15 cellular contexts compared by ENCODE assay signal in the genomic region with DNA sequence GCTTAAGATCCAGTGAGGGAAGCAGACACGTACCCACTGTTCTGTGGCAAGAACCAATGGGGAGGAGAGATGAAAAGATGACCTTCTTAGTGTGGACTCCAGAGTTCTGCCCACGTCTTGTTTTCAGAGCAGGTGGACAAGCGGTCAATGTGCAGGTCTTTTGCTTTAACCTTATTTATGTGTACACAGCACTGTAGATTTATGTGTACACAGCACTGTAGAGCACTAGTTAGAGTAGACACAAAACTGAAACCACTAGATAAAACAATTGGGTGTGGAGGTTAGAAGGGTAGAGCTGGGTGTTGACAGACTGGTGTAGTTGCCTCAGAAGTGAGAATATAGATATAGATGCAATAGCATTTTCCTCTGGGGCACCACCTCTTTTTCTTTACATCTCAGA.
"Had no signal": no experiment of that assay in that cellular context is flagged by ENCODE, and none has a peak within 500 bp of the region (broad histone marks: within the 10 kb centered on the region; RNA-seq: fewer than 3 reads in every experiment).

No MANE protein-coding gene starts in this region.

- H3K9me3 ChIP-seq: sigmoid colon, stomach, thoracic aorta had no signal

- H3K27me3 ChIP-seq: sigmoid colon, stomach had no signal

- DNase-seq: activated CD4-positive, alpha-beta T cell treated with anti-CD3 and anti-CD28 coated beads for 36 hours; activated CD8-positive, alpha-beta T cell treated with anti-CD3 and anti-CD28 coated beads for 36 hours; activated effector memory CD4-positive, alpha-beta T cell treated with Interleukin-2 at 50 U/mL for 16 hours; activated T-cell treated with anti-CD3 and anti-CD28 coated beads, Interleukin-2, amount 50 U/mL, for 4 hours; central memory CD4-positive, alpha-beta T cell; cortex of kidney; effector memory CD4-positive, alpha-beta T cell; foreskin melanocyte; immature natural killer cell; sigmoid colon; stimulated activated CD4-positive, alpha-beta T cell treated with anti-CD3 and anti-CD28 coated beads, Interleukin-12 subunit alpha, Interleukin-12 subunit beta, amount 100 ng/mL, for 4 hours; stimulated activated CD4-positive, alpha-beta T cell treated with anti-CD3 and anti-CD28 coated beads, Interleukin-2, amount 100 ng/mL, for 24 hours; stomach had no signal

- H3K36me3 ChIP-seq: sigmoid colon, stomach, thoracic aorta had no signal

- H3K4me3 ChIP-seq: lung, sigmoid colon, stomach, thoracic aorta had no signal

- ATAC-seq: activated CD4-positive, alpha-beta T cell treated with anti-CD3 and anti-CD28 coated beads for 36 hours; activated CD8-positive, alpha-beta T cell treated with anti-CD3 and anti-CD28 coated beads for 36 hours; activated T-cell treated with anti-CD3 and anti-CD28 coated beads, Interleukin-2, amount 50 U/mL, for 4 hours had no signal

- H3K27ac ChIP-seq: sigmoid colon, thoracic aorta had no signal
